Comparison of ENCODE assay signal across 8 cellular contexts in the genomic region with DNA sequence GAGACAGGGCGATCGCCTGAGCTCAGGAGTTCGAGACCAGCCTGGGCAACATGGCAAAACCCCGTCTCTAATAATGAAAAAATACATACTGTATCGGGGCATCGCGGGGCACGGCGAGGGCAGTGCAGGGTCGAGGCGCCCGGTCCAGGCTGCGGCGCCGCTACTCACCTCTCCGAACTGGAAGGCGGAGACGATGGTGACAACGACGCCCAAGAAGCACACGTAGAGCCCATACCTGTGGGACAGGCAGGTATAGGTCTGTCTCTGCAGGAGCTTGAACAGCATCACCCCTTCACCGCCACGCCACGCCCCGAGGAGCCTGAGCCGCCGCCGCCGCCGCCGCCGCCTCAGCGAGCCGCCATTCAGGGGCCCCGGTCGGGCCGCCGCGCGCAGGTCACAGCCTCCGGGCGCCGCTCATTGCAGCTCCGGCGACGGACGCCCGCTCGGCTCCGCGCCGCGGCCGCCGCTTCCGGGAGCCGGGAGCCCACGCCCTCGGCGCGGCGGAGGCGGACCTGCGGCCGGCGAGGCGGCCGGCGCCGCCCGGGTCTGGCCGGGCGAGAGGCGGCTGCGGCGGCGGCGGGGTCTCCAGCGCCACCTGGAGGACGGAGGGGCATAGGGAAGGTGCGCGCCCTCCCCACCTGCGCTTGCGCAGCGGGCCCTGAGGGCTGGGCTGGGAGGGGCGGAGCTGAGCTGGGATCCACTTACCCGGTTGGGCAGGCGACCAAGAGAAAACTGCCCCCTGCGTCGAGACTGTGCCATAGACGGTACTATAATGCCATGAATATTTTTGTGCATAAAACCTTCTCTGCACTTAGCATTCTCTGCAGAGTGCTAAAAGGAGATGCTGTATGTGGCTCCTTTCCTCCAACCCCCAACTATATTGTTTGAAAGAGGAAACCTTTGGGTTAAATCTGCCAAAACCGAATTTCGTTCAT. TPM values are rescaled to one million over a fixed set of nuclear protein-coding genes. Genes with fewer than 3 reads are reported as not detected.
DNase-seq lines count a peak whose midpoint lies in the region; ATAC-seq and TF ChIP-seq lines count a peak whose summit lies in the region.

Gene GNPTAB (minus strand): TSS at position 569 of the 935 bp plus-strand sequence. CDS start 284 bp downstream, at position 285.

- intact Hi-C loops in adrenal gland (cut with DNase I) (loop anchor here in 1 of 2 donors (10.0 kb wide), 1 partner anchor 416 kb away; no protein-coding TSS in a partner anchor), heart right ventricle (cut with DNase I) (loop anchor here in 9 of 10 donors (2.0 to 10.0 kb wide), 10 partner anchors 46 to 416 kb away; partner anchors contain the start of genes DRAM1 (in 2 of the 9) and CHPT1 (in 1 of the 9)), upper lobe of right lung (cut with DNase I) (loop anchor here (10.0 kb wide), 1 partner anchor 56 kb away; no protein-coding TSS in a partner anchor)

- DNase-seq in GM13976 (ENCODE audit: low spot score) (peak; percentile 95), NCI-H1417 treated with DMSO at 0.1 percent for 48 hours (lab: John Stamatoyannopoulos, UW) (peak; percentile 75), T-cell (peak; percentile 90 to 98 (median 95)), adrenal gland (peak; percentile 92 to 97 (median 95)), heart right ventricle (peak; percentile 92 to 94), progenitor cell of endocrine pancreas (ENCODE audit: low spot score, unreplicated experiment) (peak; percentile 94), upper lobe of right lung (peak; percentile 97)

- H3K27me3 Mint-ChIP-seq in T-cell = no peaks in the 10 kb centered on the region
- H3K27me3 Mint-ChIP-seq in progenitor cell of endocrine pancreas = no peaks in the 10 kb centered on the region

- peak within 1 kb of the TSS; percentile 94 to 98 (median 97) for H3K4me3 Mint-ChIP-seq in T-cell
- H3K4me3 Mint-ChIP-seq in progenitor cell of endocrine pancreas (ENCODE audit: low read depth) = peak within 1 kb of the TSS; percentile 93

- CTCF ChIA-PET in T-cell (lab: Charles Lee) = interaction anchor here (0.6 to 5.7 kb wide), 32 partner anchors 8 to 1564 kb away, joined by 3 to 56 read pairs (median 4); partner anchors contain the start of genes ARL1 (in 1 of the 2), DEPDC4 (in 1 of the 2) and SCYL2 (in 1 of the 2)

- TF ChIP-seq CTCF in GM13976 (IDR thresholded peaks at IDR 0.05; ENCODE audit: borderline replicate concordance, control extremely low read depth, extremely low read depth, insufficient read depth, missing control alignments) (peak; percentile 87), adrenal gland (IDR thresholded peaks at IDR 0.05) (peak; percentile 46 to 96 (median 74)), heart right ventricle (IDR thresholded peaks at IDR 0.05) (peak; percentile 66 to 92 (median 81)), progenitor cell of endocrine pancreas (IDR thresholded peaks at IDR 0.05; ENCODE audit: unreplicated experiment) (peak; percentile 72), upper lobe of right lung (IDR thresholded peaks at IDR 0.05) (peak; percentile 71)

- 0 to 1% (median 0%) methylated on average over 21 to 93 of the region's 93 CpGs for WGBS in adrenal gland, 4 donors
- WGBS in heart right ventricle, 2 donors = 0% methylated on average over 80 to 93 of the region's 93 CpGs

- TF ChIP-seq POLR2A in adrenal gland (IDR thresholded peaks at IDR 0.05) = peak; percentile 62 to 74

- ATAC-seq in HG02840 (IDR thresholded peaks at IDR 0.05; ENCODE audit: low FRiP score, unreplicated experiment) (peak; percentile 86), T-cell (replicated peaks in 1 of 4) (peak; percentile 88 to 95 (median 89)), heart right ventricle (peak; percentile 98 to 100 (median 98)), upper lobe of right lung (peak; percentile 99)

- H3K9me3 ChIP-seq in adrenal gland (replicated peaks in 1 of 3) = no peaks in the 10 kb centered on the region
- H3K9me3 ChIP-seq in heart right ventricle = no peaks in the 10 kb centered on the region
- H3K9me3 ChIP-seq in upper lobe of right lung = no peaks in the 10 kb centered on the region

- POLR2A ChIA-PET in T-cell (lab: Charles Lee) = interaction anchor here (0.6 to 1.3 kb wide), 4 partner anchors 46 to 54 kb away, joined by 4 to 14 read pairs (median 9); no protein-coding TSS in a partner anchor

- H3K4me3 ChIP-seq in adrenal gland = peak within 1 kb of the TSS; percentile 58 to 93 (median 90)
- peak within 1 kb of the TSS; percentile 74 to 95 (median 87) for H3K4me3 ChIP-seq in heart right ventricle
- peak within 1 kb of the TSS; percentile 83 for H3K4me3 ChIP-seq in upper lobe of right lung

- H3K27ac Mint-ChIP-seq in T-cell (peak within 1 kb of the TSS; percentile 89 to 91), progenitor cell of endocrine pancreas (peak within 1 kb of the TSS; percentile 91)

- in situ Hi-C loops in GM13976 (cut with MboI; ENCODE audit: low sequenced_read_pairs, unreplicated experiment) = no loop called here

- H3K27ac ChIP-seq in adrenal gland (peak within 1 kb of the TSS in 4 of 5 donors; percentile 51 to 82 (median 66)), heart right ventricle (peak within 1 kb of the TSS; percentile 38 to 89 (median 87)), upper lobe of right lung (peak within 1 kb of the TSS; percentile 83)

- H3K27me3 ChIP-seq in adrenal gland = no peaks in the 10 kb centered on the region
- no peaks in the 10 kb centered on the region for H3K27me3 ChIP-seq in heart right ventricle
- H3K27me3 ChIP-seq in upper lobe of right lung = no peaks in the 10 kb centered on the region

- no peaks in the 10 kb centered on the region for H3K36me3 ChIP-seq in adrenal gland (replicated peaks in 1 of 2)
- no peaks in the 10 kb centered on the region for H3K36me3 ChIP-seq in heart right ventricle
- H3K36me3 ChIP-seq in upper lobe of right lung = no peaks in the 10 kb centered on the region

- H3K4me1 Mint-ChIP-seq in T-cell (peaks cover 40 to 53% (median 50%) of the 10 kb centered on the region in 3 donors), progenitor cell of endocrine pancreas (ENCODE audit: low read depth) (peaks cover 2% of the 10 kb centered on the region)

- H3K9me3 Mint-ChIP-seq in T-cell = no peaks in the 10 kb centered on the region
- H3K9me3 Mint-ChIP-seq in progenitor cell of endocrine pancreas (ENCODE audit: low read depth) = no peaks in the 10 kb centered on the region

- H3K36me3 Mint-ChIP-seq in T-cell = no peaks in the 10 kb centered on the region
- no peaks in the 10 kb centered on the region for H3K36me3 Mint-ChIP-seq in progenitor cell of endocrine pancreas (ENCODE audit: insufficient read depth)

- H3K4me1 ChIP-seq in adrenal gland (replicated peaks in 1 of 2) (peaks cover 8 to 21% of the 10 kb centered on the region in 2 donors), heart right ventricle (peaks cover 0 to 44% (median 20%) of the 10 kb centered on the region in 9 donors), upper lobe of right lung (peaks cover 35% of the 10 kb centered on the region)

RNA-seq across cellular contexts. Expression of gene GNPTAB, which starts in this region (rescaled TPM):
- total RNA-seq in T-cell = 10 to 100 TPM; 44.9 to 66.8 (median 57.0) TPM
- total RNA-seq in adrenal gland = 10 to 100 TPM in 7 of 8 donors, 1 to 10 TPM in 1; 8.6 to 31.3 (median 19.6) TPM
- polyA plus RNA-seq in adrenal gland = 10 to 100 TPM in 2 of 3 donors, 1 to 10 TPM in 1; 7.6 to 11.2 (median 10.7) TPM
- total RNA-seq in heart right ventricle = 10 to 100 TPM; 39.9 to 60.6 (median 49.0) TPM
- 10 to 100 TPM; 10.5 to 24.6 TPM for polyA plus RNA-seq in heart right ventricle
- 22.9 and 23.2 TPM in 2 replicates for total RNA-seq in progenitor cell of endocrine pancreas
- total RNA-seq in upper lobe of right lung = 65.9 TPM

Comparison
In these comparisons a context has a peak if more than half of its experiments do, and no peak if none do; other contexts are left out.
1. Peak in every context shown above with its lines: DNase-seq, ATAC-seq, H3K4me3 ChIP-seq and H3K27ac ChIP-seq.